Comparison of ENCODE assay signal across 8 cellular contexts in the genomic region with DNA sequence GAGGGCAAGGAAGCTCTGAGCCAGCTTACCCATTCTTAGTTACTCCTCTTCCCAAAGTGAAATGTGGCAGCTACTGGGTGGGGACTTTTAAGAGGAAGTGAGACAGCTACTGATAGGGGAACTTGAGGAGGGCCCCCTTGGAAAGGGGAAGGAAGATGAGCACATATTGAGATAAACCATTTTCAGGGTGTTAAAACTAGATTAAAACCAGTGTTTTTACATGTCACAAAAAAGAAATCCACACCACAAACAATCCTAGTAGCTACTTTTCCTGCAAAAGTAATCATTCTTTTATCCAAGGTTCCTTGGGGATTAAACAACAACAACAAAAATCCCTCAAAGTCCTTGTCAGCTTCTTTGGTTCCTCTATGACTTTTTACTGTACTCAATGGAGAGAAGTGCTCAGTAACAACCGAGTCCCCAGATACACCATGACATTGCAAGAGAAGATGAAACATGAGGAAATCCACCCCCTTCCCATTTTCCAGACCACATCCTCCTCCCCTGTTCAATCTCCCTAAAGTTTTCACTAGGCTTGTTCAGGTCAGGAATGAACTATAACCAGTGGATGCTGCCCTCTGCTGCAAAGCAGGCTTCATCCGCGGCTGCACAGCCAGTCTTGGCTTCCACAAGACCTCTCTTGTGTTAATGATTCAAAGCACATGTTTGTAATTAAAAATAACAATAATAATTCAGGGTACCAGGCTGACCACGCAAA.
DNase-seq lines count a peak whose midpoint lies in the region; FAIRE-seq and TF ChIP-seq lines count a peak whose summit lies in the region.

No MANE protein-coding gene starts in this region.

- H3K4me1 Mint-ChIP-seq in dendritic cell treated with granulocyte-macrophage colony-stimulating factor and Interleukin-4, amounts not matched to agents 40 ng/mL and 50 ng/mL, for 4 days (ENCODE audit: low read depth), result peaks cover 41% of the 10 kb centered on the region
- H3K4me1 Mint-ChIP-seq in osteocyte (ENCODE audit: unreplicated experiment), result no peaks in the 10 kb centered on the region

- peak overlapping the region; percentile 49 for H3K4me3 Mint-ChIP-seq in dendritic cell treated with granulocyte-macrophage colony-stimulating factor and Interleukin-4, amounts not matched to agents 40 ng/mL and 50 ng/mL, for 4 days
- no peak overlapping the region for H3K4me3 Mint-ChIP-seq in osteocyte (ENCODE audit: unreplicated experiment)

- intact Hi-C loops in dendritic cell treated with granulocyte-macrophage colony-stimulating factor and Interleukin-4, amounts not matched to agents 40 ng/mL and 50 ng/mL, for 4 days (cut with micrococcal nuclease), result loop anchor here (2.0 to 5.0 kb wide), 2 partner anchors 177 to 402 kb away; no protein-coding TSS in a partner anchor

- FAIRE-seq in GM19239 (lab: Jason Lieb, UNC), result peak; percentile 95

- peak; percentile 51 for TF ChIP-seq CTCF in osteocyte (IDR thresholded peaks at IDR 0.05)

- H3K27ac Mint-ChIP-seq in dendritic cell treated with granulocyte-macrophage colony-stimulating factor and Interleukin-4, amounts not matched to agents 40 ng/mL and 50 ng/mL, for 4 days, result peak overlapping the region; percentile 92
- H3K27ac Mint-ChIP-seq in osteocyte (ENCODE audit: unreplicated experiment), result no peak overlapping the region

- H3K36me3 Mint-ChIP-seq in dendritic cell treated with granulocyte-macrophage colony-stimulating factor and Interleukin-4, amounts not matched to agents 40 ng/mL and 50 ng/mL, for 4 days (ENCODE audit: low read depth), result no peaks in the 10 kb centered on the region
- H3K36me3 Mint-ChIP-seq in osteocyte (ENCODE audit: unreplicated experiment), result no peaks in the 10 kb centered on the region

- in situ Hi-C loops in KBM-7 (cut with MboI; ENCODE audit: low pct_unique_long_range_greater_than_20kb, low sequenced_read_pairs), result loop anchor here (25.0 kb wide), 1 partner anchor 402 kb away; a partner anchor contains a TSS

- DNase-seq in GM19239 (ENCODE audit: insufficient read length, low spot score), result no peak
- peak; percentile 91 for DNase-seq in KBM-7
- no peak for DNase-seq in osteocyte (ENCODE audit: extremely low spot score, unreplicated experiment)
- no peak for DNase-seq in COR-L47 (lab: John Stamatoyannopoulos, UW)
- DNase-seq in NCI-H146 (lab: John Stamatoyannopoulos, UW), result no peak
- DNase-seq in activated CD4-positive, alpha-beta T cell treated with anti-CD3 and anti-CD28 coated beads for 1 hour, result no peak
- DNase-seq in NCI-H1694 treated with DMSO at 0.1 percent for 48 hours (lab: John Stamatoyannopoulos, UW), result no peak

- H3K9me3 Mint-ChIP-seq in dendritic cell treated with granulocyte-macrophage colony-stimulating factor and Interleukin-4, amounts not matched to agents 40 ng/mL and 50 ng/mL, for 4 days, result no peaks in the 10 kb centered on the region
- no peaks in the 10 kb centered on the region for H3K9me3 Mint-ChIP-seq in osteocyte (ENCODE audit: unreplicated experiment)

- no peaks in the 10 kb centered on the region for H3K27me3 Mint-ChIP-seq in dendritic cell treated with granulocyte-macrophage colony-stimulating factor and Interleukin-4, amounts not matched to agents 40 ng/mL and 50 ng/mL, for 4 days
- H3K27me3 Mint-ChIP-seq in osteocyte (ENCODE audit: unreplicated experiment), result peaks cover 34% of the 10 kb centered on the region
